19 cellular contexts compared by ENCODE assay signal in genomic region chr6:25469797-25470388, GRCh38.
A peak's percentile ranks its signal among the peaks of the same experiment; 100 is the strongest.
DNase-seq lines count a peak whose midpoint lies in the region; TF ChIP-seq lines count a peak whose summit lies in the region.
"Had no signal": no experiment of that assay in that cellular context is flagged by ENCODE, and none has a peak within 500 bp of the region (broad histone marks: within the 10 kb centered on the region; RNA-seq: fewer than 3 reads in every experiment).

No MANE protein-coding gene starts in this region.

- H3K9me3 Mint-ChIP-seq in progenitor cell of endocrine pancreas (ENCODE audit: low read depth) = no peaks in the 10 kb centered on the region
- H3K9me3 Mint-ChIP-seq: activated naive CD4-positive, alpha-beta T cell treated with anti-CD3 and anti-CD28 coated beads, Interleukin-2, amount 50 U/mL, for 24 hours had no signal

- no peak overlapping the region for H3K4me3 Mint-ChIP-seq in progenitor cell of endocrine pancreas (ENCODE audit: low read depth)
- H3K4me3 Mint-ChIP-seq: activated naive CD4-positive, alpha-beta T cell treated with anti-CD3 and anti-CD28 coated beads, Interleukin-2, amount 50 U/mL, for 24 hours had no signal

- H3K79me2 ChIP-seq in PC-9 (ENCODE audit: low read depth) = no peaks in the 10 kb centered on the region

- intact Hi-C loops in PC-9 (cut with micrococcal nuclease; ENCODE audit: unreplicated experiment) = no loop called here
- intact Hi-C loops in esophagus muscularis mucosa (cut with DNase I) = no loop called here

- DNase-seq in PC-9 (no peak), esophagus muscularis mucosa (ENCODE audit: extremely low spot score) (no peak), progenitor cell of endocrine pancreas (ENCODE audit: low spot score, unreplicated experiment) (no peak), DMS53 (lab: John Stamatoyannopoulos, UW) (no peak), KG1 (lab: John Stamatoyannopoulos, UW) (no peak), substantia nigra (lab: John Stamatoyannopoulos, UW) (no peak), SIG-M5 treated with dmso at 0.1 percent for 504 hours (lab: John Stamatoyannopoulos, UW; ENCODE audit: unreplicated experiment) (no peak)
- DNase-seq: activated T-cell treated with anti-CD3 and anti-CD28 coated beads, Interleukin-2, amount 50 U/mL, for 48 hours; body of pancreas; colonic mucosa; GDM1; left colon; midbrain; NCI-H2171 treated with DMSO at 0.1 percent for 48 hours; NCI-H69; SHP77 treated with DMSO at 0.1 percent for 48 hours had no signal

- no peak overlapping the region for H3K4me2 ChIP-seq in PC-9

- TF ChIP-seq CTCF in C4-2B (conservative IDR thresholded peaks at IDR 0.05) (peak; percentile 23; the same call in 1 of the 2 replicates), PC-9 (conservative IDR thresholded peaks at IDR 0.05) (peak; percentile 49), esophagus muscularis mucosa (IDR thresholded peaks at IDR 0.05) (peak in 2 of 3 experiments; percentile 9 to 17), progenitor cell of endocrine pancreas (IDR thresholded peaks at IDR 0.05; ENCODE audit: unreplicated experiment) (peak; percentile 50)

- TF ChIP-seq EP300 in esophagus muscularis mucosa (IDR thresholded peaks at IDR 0.05) = no peak

- H3K27me3 ChIP-seq in PC-9 (ENCODE audit: insufficient read depth, low read depth) (no peaks in the 10 kb centered on the region), esophagus muscularis mucosa (no peaks in the 10 kb centered on the region)
- H3K27me3 ChIP-seq: body of pancreas, colonic mucosa, suprapubic skin had no signal

- CTCF ChIA-PET in PC-9 (lab: Charles Lee) = no interaction called here

- H3K4me3 ChIP-seq in PC-9 (no peak overlapping the region), esophagus muscularis mucosa (no peak overlapping the region)
- H3K4me3 ChIP-seq: body of pancreas, colonic mucosa, suprapubic skin had no signal

- POLR2A ChIA-PET in PC-9 (lab: Charles Lee; ENCODE audit: unreplicated experiment) = no interaction called here

- H4K20me1 ChIP-seq in PC-9 (ENCODE audit: insufficient read depth) = no peaks in the 10 kb centered on the region

- no peaks in the 10 kb centered on the region for H3K27me3 Mint-ChIP-seq in progenitor cell of endocrine pancreas
- H3K27me3 Mint-ChIP-seq: activated naive CD4-positive, alpha-beta T cell treated with anti-CD3 and anti-CD28 coated beads, Interleukin-2, amount 50 U/mL, for 24 hours had no signal

- H3F3A ChIP-seq in PC-9 (ENCODE audit: insufficient read depth, low read depth) = no peaks in the 10 kb centered on the region

- no peaks in the 10 kb centered on the region for H3K4me1 ChIP-seq in PC-9 (replicated peaks; ENCODE audit: insufficient read depth)
- no peaks in the 10 kb centered on the region for H3K4me1 ChIP-seq in esophagus muscularis mucosa
- H3K4me1 ChIP-seq: body of pancreas, colonic mucosa, suprapubic skin had no signal

- peaks cover 27% of the 10 kb centered on the region for H3K36me3 Mint-ChIP-seq in progenitor cell of endocrine pancreas (ENCODE audit: insufficient read depth)

- no TSS peak for BruUV-seq in PC-9 (replicated peaks; lab: Mats Ljungman, UMichigan)

- H3K9me3 ChIP-seq in PC-9 (ENCODE audit: insufficient read depth, low read depth) = no peaks in the 10 kb centered on the region
- H3K9me3 ChIP-seq in esophagus muscularis mucosa = no peaks in the 10 kb centered on the region
- H3K9me3 ChIP-seq: body of pancreas, colonic mucosa, suprapubic skin had no signal

- no peak for TF ChIP-seq POLR2A in esophagus muscularis mucosa (IDR thresholded peaks at IDR 0.05; ENCODE audit: low read depth)

- no peak overlapping the region for H2AFZ ChIP-seq in PC-9

- no peak overlapping the region for H3K27ac ChIP-seq in C4-2B
- H3K27ac ChIP-seq in PC-9 = no peak overlapping the region
- H3K27ac ChIP-seq in esophagus muscularis mucosa (replicated peaks in 1 of 4) = no peak overlapping the region
- H3K27ac ChIP-seq in substantia nigra (ENCODE audit: low read depth, low read length, poor library complexity, severe bottlenecking) = no peak overlapping the region
- H3K27ac ChIP-seq: body of pancreas, colonic mucosa, suprapubic skin had no signal

- H3K27ac Mint-ChIP-seq in progenitor cell of endocrine pancreas = no peak overlapping the region
- H3K27ac Mint-ChIP-seq: activated naive CD4-positive, alpha-beta T cell treated with anti-CD3 and anti-CD28 coated beads, Interleukin-2, amount 50 U/mL, for 24 hours had no signal

- H3K4me1 Mint-ChIP-seq in progenitor cell of endocrine pancreas (ENCODE audit: low read depth) = peaks cover 3% of the 10 kb centered on the region
- H3K4me1 Mint-ChIP-seq: activated naive CD4-positive, alpha-beta T cell treated with anti-CD3 and anti-CD28 coated beads, Interleukin-2, amount 50 U/mL, for 24 hours had no signal

- H3K36me3 ChIP-seq in PC-9 (ENCODE audit: low read depth) = no peaks in the 10 kb centered on the region
- no peaks in the 10 kb centered on the region for H3K36me3 ChIP-seq in esophagus muscularis mucosa
- H3K36me3 ChIP-seq: colonic mucosa, suprapubic skin had no signal

- no peaks in the 10 kb centered on the region; the same call in 1 of the 2 replicates for H3K9me2 ChIP-seq in PC-9 (ENCODE audit: insufficient read depth)
